ENCODE assay signal across 8 cellular contexts in the genomic region with DNA sequence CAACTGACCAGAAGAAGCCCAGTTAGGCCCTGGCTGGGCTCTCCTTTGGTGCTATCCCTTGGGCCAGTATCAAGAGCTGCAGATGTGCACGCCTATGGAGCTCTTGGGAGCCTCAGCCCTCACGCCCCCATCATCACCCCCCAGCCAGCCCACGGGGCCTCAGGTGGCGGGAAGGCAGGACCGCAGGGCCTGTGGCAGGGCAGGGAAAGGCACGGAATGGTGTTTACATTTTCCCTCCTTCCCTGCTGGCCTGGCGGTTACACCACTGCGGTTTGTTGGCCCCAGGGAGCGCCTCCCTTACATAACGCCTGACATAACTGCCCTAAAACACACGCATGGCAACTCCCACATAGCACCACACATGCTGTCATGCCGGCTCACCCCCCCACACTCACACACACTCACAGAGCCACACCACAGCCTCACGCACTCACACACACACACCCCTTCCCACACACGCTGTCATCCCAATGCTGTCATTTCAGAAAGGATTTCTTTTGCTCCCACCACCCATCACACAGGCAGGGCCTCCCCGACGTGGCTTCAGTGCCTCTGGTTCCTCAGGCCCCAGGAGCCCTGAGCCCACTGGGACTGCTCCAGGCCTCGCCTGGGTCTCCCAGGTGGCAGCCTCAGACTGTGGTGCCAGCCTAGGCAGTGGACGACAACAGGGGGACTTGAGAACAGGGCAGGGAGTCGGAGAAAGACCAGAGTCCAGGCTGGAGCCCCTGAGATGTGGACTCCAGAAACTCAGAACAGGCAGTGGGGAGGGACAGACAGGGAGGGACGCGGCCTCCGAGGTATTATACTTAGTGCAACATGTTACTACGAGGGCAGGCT. TPM values are rescaled to one million over a fixed set of nuclear protein-coding genes. Genes with fewer than 3 reads are reported as not detected.
A peak's percentile ranks its signal among the peaks of the same experiment; 100 is the strongest.
DNase-seq lines count a peak whose midpoint lies in the region; ATAC-seq and TF ChIP-seq lines count a peak whose summit lies in the region.

No MANE protein-coding gene starts in this region.

- in situ Hi-C loops in brain microvascular endothelial cell (cut with HindIII; ENCODE audit: low pct_ligation_motif_present, low sequenced_read_pairs) = no loop called here

- DNase-seq in Right ventricle myocardium inferior (ENCODE audit: missing footprints) = peak; percentile 81
- no peak for DNase-seq in right atrium auricular region (ENCODE audit: low spot score)
- DNase-seq in brain microvascular endothelial cell = peak; percentile 41
- no peak for DNase-seq in NCI-H524 (lab: John Stamatoyannopoulos, UW)
- no peak for DNase-seq in HEK293T (ENCODE audit: extremely low spot score)
- no peak for DNase-seq in globus pallidus (ENCODE audit: low spot score)
- DNase-seq in germinal center (ENCODE audit: low spot score) = no peak

- H3K4me3 ChIP-seq in right atrium auricular region (no peak overlapping the region), brain microvascular endothelial cell (ENCODE audit: low read depth, low read length) (no peak overlapping the region), muscle layer of colon (ENCODE audit: low read depth in 1 of 2, low read length in 2 of 2) (peak overlapping the region in 1 of 2 donors; percentile 16)

- H3K4me1 ChIP-seq in right atrium auricular region (peaks cover 0 to 10% of the 10 kb centered on the region in 2 donors), muscle layer of colon (ENCODE audit: insufficient read depth, low read length) (peaks cover 10% of the 10 kb centered on the region)

- ATAC-seq in Right ventricle myocardium inferior = peak; percentile 82

- CTCF ChIA-PET in HEK293T (lab: Yijun Ruan, JAX) = no interaction called here

- H3K27me3 ChIP-seq in right atrium auricular region (no peaks in the 10 kb centered on the region), brain microvascular endothelial cell (replicated peaks) (no peaks in the 10 kb centered on the region), muscle layer of colon (ENCODE audit: control insufficient read depth in 1 of 2, insufficient read depth in 2 of 2, low read length in 2 of 2) (no peaks in the 10 kb centered on the region)

- H3K9me3 ChIP-seq in right atrium auricular region (no peaks in the 10 kb centered on the region), muscle layer of colon (ENCODE audit: low read length) (no peaks in the 10 kb centered on the region)

- no peak overlapping the region for H3K9ac ChIP-seq in muscle layer of colon (ENCODE audit: low read length)

- intact Hi-C loops in Right ventricle myocardium inferior (cut with DNase I) = no loop called here

- H3K36me3 ChIP-seq in right atrium auricular region (no peaks in the 10 kb centered on the region), brain microvascular endothelial cell (replicated peaks) (no peaks in the 10 kb centered on the region), muscle layer of colon (ENCODE audit: insufficient read depth, low read length) (no peaks in the 10 kb centered on the region)

- H3K27ac ChIP-seq in right atrium auricular region = no peak overlapping the region
- no peak overlapping the region for H3K27ac ChIP-seq in brain microvascular endothelial cell
- peak overlapping the region; percentile 47 for H3K27ac ChIP-seq in muscle layer of colon (ENCODE audit: low read depth, low read length)

- POLR2A ChIA-PET in HEK293T (lab: Yijun Ruan, JAX) = interaction anchor here (1.9 kb wide), 1 partner anchor 7 kb away, joined by 5 read pairs; no protein-coding TSS in a partner anchor

- TF ChIP-seq CTCF in right atrium auricular region (IDR thresholded peaks at IDR 0.05) (no peak), brain microvascular endothelial cell (IDR thresholded peaks at IDR 0.05; ENCODE audit: low read depth, low read length, missing control alignments) (no peak)

TF ChIP-seq in HEK293T, 16 proteins besides CTCF, POLR2A, EP300 and RAD21:
- TF ChIP-seq ZNF384 (IDR thresholded peaks at IDR 0.05) (no peak), SUZ12 (IDR thresholded peaks at IDR 0.05) (no peak), LEF1 (IDR thresholded peaks at IDR 0.05; ENCODE audit: borderline replicate concordance) (no peak)
- TF ChIP-seq, protein P1, sequence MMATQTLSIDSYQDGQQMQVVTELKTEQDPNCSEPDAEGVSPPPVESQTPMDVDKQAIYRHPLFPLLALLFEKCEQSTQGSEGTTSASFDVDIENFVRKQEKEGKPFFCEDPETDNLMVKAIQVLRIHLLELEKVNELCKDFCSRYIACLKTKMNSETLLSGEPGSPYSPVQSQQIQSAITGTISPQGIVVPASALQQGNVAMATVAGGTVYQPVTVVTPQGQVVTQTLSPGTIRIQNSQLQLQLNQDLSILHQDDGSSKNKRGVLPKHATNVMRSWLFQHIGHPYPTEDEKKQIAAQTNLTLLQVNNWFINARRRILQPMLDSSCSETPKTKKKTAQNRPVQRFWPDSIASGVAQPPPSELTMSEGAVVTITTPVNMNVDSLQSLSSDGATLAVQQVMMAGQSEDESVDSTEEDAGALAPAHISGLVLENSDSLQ (IDR thresholded peaks at IDR 0.05) = no peak
TF ChIP-seq in HEK293T: peak in this region for 0.

RNA-seq across cellular contexts. Expression of a gene that starts 15.7 kb away (rescaled TPM):
- total RNA-seq in Right ventricle myocardium inferior = 51.1 TPM
- total RNA-seq in right atrium auricular region = 10 to 100 TPM; 43.2 to 47.3 TPM

Comparison
In these comparisons a context has a peak if more than half of its experiments do, and no peak if none do; other contexts are left out.
1. DNase-seq: peak in Right ventricle myocardium inferior (single experiment) and brain microvascular endothelial cell (single experiment); none in right atrium auricular region (single experiment), NCI-H524 (0 of 2), HEK293T (single experiment), globus pallidus (single experiment) and germinal center (single experiment).